ENCODE assay signal across 11 cellular contexts in genomic region chr4:67915400-67915966, GRCh38. TPM values are rescaled to one million over a fixed set of nuclear protein-coding genes. Genes with fewer than 3 reads are reported as not detected.
"Had no signal": no experiment of that assay in that cellular context is flagged by ENCODE, and none has a peak within 500 bp of the region (broad histone marks: within the 10 kb centered on the region; RNA-seq: fewer than 3 reads in every experiment).

No MANE protein-coding gene starts in this region.

- H3K4me1 ChIP-seq: HAP-1 had no signal

- FAIRE-seq: HepG2 had no signal

- H3K36me3 ChIP-seq: HAP-1 had no signal

- DNase-seq: GOT3, H7, Karpas-422, KBM-7 had no signal

- H3K4me3 ChIP-seq: HAP-1 had no signal

- H3K27ac ChIP-seq: HL-60, KMS-11 had no signal

- H3K9ac ChIP-seq: KMS-11 had no signal

- H3K4me2 ChIP-seq: KMS-11 had no signal

- ATAC-seq: HCT116, HepG2 had no signal

RNA-seq across cellular contexts. Expression of gene TMPRSS11D, which starts 31.7 kb away (rescaled TPM):
- total RNA-seq: H7, HepG2, HT1080 had no signal

RNA-seq across cellular contexts. Expression of gene TMPRSS11A, which starts 47.8 kb away (rescaled TPM):
- total RNA-seq: H4, HepG2, HT1080 had no signal
